In the genomic region with DNA sequence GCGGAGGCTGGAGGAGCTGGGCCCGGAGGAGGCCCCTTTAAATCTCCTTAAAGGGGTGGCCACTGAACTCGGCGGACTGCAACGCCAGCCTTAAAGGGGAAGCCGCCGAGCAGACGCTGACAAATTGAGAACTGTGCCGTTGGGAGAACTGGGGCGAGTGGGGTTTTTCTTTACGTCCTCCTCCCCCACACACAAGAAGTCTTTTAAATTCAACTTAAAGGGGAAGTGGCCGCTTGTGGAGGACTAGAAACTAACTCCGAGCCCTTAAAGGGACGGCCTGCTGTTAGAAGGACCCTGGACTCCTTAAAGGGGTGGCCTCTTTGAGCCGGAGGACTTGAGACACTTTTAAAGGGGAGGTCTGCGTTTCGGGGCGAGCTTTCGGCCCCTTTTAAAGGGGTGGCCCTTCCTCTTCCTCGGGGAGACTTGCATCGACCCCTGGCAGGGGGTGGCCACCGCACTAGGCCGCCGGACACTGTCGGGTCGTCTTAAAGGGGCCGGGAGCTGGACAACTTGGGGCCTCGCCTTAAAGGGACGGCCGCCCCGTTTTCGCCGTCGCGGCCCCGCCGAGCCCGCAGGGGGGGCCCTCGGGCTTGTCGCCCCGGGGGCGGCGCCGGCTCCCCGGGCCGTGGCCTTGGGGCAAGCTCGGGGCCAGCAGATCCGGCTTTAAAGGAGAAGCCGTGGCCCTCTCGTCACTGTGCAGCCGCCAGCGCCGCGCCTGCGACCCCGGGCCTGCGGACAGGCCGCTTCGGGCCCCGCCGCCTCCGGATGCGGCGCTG, we compare ENCODE assay signal across 8 cellular contexts. TPM values are rescaled to one million over a fixed set of nuclear protein-coding genes. Genes with fewer than 3 reads are reported as not detected.
DNase-seq lines count a peak whose midpoint lies in the region; ATAC-seq and TF ChIP-seq lines count a peak whose summit lies in the region.

No MANE protein-coding gene starts in this region.

- no peaks in the 10 kb centered on the region for H3K9me3 ChIP-seq in esophagus (ENCODE audit: control insufficient read depth in 2 of 2, insufficient read depth in 1 of 2, low read depth in 1 of 2, low read length in 1 of 2)
- H3K9me3 ChIP-seq in mononuclear cell (ENCODE audit: low read depth, low read length) = no peaks in the 10 kb centered on the region
- no peaks in the 10 kb centered on the region for H3K9me3 ChIP-seq in tibial artery

- H3K4me1 ChIP-seq in esophagus (ENCODE audit: control insufficient read depth in 2 of 2, insufficient read depth in 2 of 2, low read length in 1 of 2) (peaks cover 3 to 13% of the 10 kb centered on the region in 2 donors), mononuclear cell (ENCODE audit: insufficient read depth, low read length) (peaks cover 55% of the 10 kb centered on the region), tibial artery (peaks cover 0 to 51% (median 44%) of the 10 kb centered on the region in 4 donors)

- H3K4me3 ChIP-seq in esophagus (ENCODE audit: low read depth in 1 of 2, low read length in 2 of 2) (peak overlapping the region; percentile 83 to 92), mononuclear cell (ENCODE audit: low read length) (peak overlapping the region; percentile 93), tibial artery (peak overlapping the region; percentile 79 to 83)

- peak overlapping the region; percentile 95 for H3K27ac ChIP-seq in VCaP
- H3K27ac ChIP-seq in esophagus (ENCODE audit: low read depth in 2 of 2, low read length in 1 of 2) = peak overlapping the region; percentile 98 to 100
- H3K27ac ChIP-seq in tibial artery = peak overlapping the region; percentile 97 to 99

- peaks cover 42% of the 10 kb centered on the region for H3K4me1 Mint-ChIP-seq in CD14-positive monocyte

- H3K9me3 Mint-ChIP-seq in CD14-positive monocyte = peaks cover 0 to 2% (median 0%) of the 10 kb centered on the region in 7 donors

- peak; percentile 14 for TF ChIP-seq CTCF in CD14-positive monocyte (IDR thresholded peaks at IDR 0.05)
- TF ChIP-seq CTCF in VCaP (conservative IDR thresholded peaks at IDR 0.05) = no peak
- TF ChIP-seq CTCF in tibial artery (IDR thresholded peaks at IDR 0.05) = peak in 1 of 2 experiments; percentile 18

- H3K36me3 Mint-ChIP-seq in CD14-positive monocyte = peaks cover 59 to 63% of the 10 kb centered on the region in 2 donors

- peak; percentile 33 for ATAC-seq in GM18858 (IDR thresholded peaks at IDR 0.05; ENCODE audit: unreplicated experiment)
- ATAC-seq in HG03064 (IDR thresholded peaks at IDR 0.05; ENCODE audit: low read depth, unreplicated experiment) = peak; percentile 49

- DNase-seq in CD14-positive monocyte (ENCODE audit: low spot score) (no peak), NCI-H2081 (lab: John Stamatoyannopoulos, UW) (peak; percentile 80 to 85), tibial artery (peak; percentile 87 to 93)

- H3K27me3 ChIP-seq in esophagus (ENCODE audit: control insufficient read depth in 1 of 2, insufficient read depth in 2 of 2, low read length in 2 of 2) = no peaks in the 10 kb centered on the region
- H3K27me3 ChIP-seq in mononuclear cell (ENCODE audit: insufficient read depth, low read length) = no peaks in the 10 kb centered on the region
- H3K27me3 ChIP-seq in tibial artery = no peaks in the 10 kb centered on the region

- intact Hi-C loops in CD14-positive monocyte (cut with micrococcal nuclease) = loop anchor here (1.0 to 10.0 kb wide), 6 partner anchors 39 to 284 kb away; partner anchors contain the start of genes CFAP119 (in 1 of the 2), FBXL19 (in 1 of the 2), MYL11 (in 1 of the 2) and RNF40 (in 1 of the 2)
- intact Hi-C loops in tibial artery (cut with DNase I; ENCODE audit: low total_unique reads) = loop anchor here (2.0 kb wide), 1 partner anchor 40 kb away; the partner anchor contains the start of gene SRCAP

- H3K4me3 Mint-ChIP-seq in CD14-positive monocyte = peak overlapping the region; percentile 90 to 99

- H3K36me3 ChIP-seq in esophagus (ENCODE audit: control insufficient read depth in 2 of 2, insufficient read depth in 2 of 2, low read length in 1 of 2) (peaks cover 18 to 41% of the 10 kb centered on the region in 2 donors), tibial artery (peaks cover 40 to 60% (median 58%) of the 10 kb centered on the region in 3 donors)

- H3K27me3 Mint-ChIP-seq in CD14-positive monocyte (ENCODE audit: low read depth in 3 of 3) = peaks cover 0 to 1% (median 0%) of the 10 kb centered on the region in 3 donors

- 0% methylated on average over 63 to 64 of the region's 64 CpGs for WGBS in esophagus, 2 donors

- peak overlapping the region; percentile 100 for H3K27ac Mint-ChIP-seq in CD14-positive monocyte

RNA-seq across cellular contexts. Expression of gene FBRS, which starts 0.7 kb away (rescaled TPM):
- polyA plus RNA-seq in CD14-positive monocyte (1 to 10 TPM; 1.4 to 2.1 TPM), esophagus (10 to 100 TPM; 43.5 to 84.8 TPM)
- total RNA-seq in mononuclear cell = 100 TPM

RNA-seq across cellular contexts. Expression of gene PRR14, which starts 8.2 kb away (rescaled TPM):
- polyA plus RNA-seq in CD14-positive monocyte (10 to 100 TPM in 1 of 2 donors, 1 to 10 TPM in 1; 6.1 to 10.4 TPM), esophagus (10 to 100 TPM; 26.8 to 51.8 TPM)
- 20.8 TPM for total RNA-seq in mononuclear cell

RNA-seq across cellular contexts. Expression of gene SRCAP, which starts 40.1 kb away (rescaled TPM):
- 1 to 10 TPM; 3.0 to 6.3 TPM for polyA plus RNA-seq in CD14-positive monocyte
- polyA plus RNA-seq in esophagus = 10 to 100 TPM in 1 of 2 donors, 1 to 10 TPM in 1; 4.9 to 20.9 TPM
- 16.5 TPM for total RNA-seq in mononuclear cell

RNA-seq across cellular contexts. Expression of gene ZNF689, which starts 48.7 kb away (rescaled TPM):
- polyA plus RNA-seq in CD14-positive monocyte = 10 to 100 TPM in 1 of 2 donors, 1 to 10 TPM in 1; 8.0 to 11.2 TPM
- 1 to 10 TPM; 1.3 to 2.0 TPM for polyA plus RNA-seq in esophagus
- total RNA-seq in mononuclear cell = 14.9 TPM

Comparison
In these comparisons a context has a peak if more than half of its experiments do, and no peak if none do; other contexts are left out.
1. RNA of gene FBRS, which starts 0.7 kb away (polyA plus RNA-seq): 43.5 to 84.8 TPM in esophagus; 1.4 to 2.1 TPM in CD14-positive monocyte; every median in the first group is over 10 times any median in the second.
2. Peak in every context shown above with its lines, with median percentiles within 50 percentile points of each other: H3K27ac ChIP-seq and H3K4me3 ChIP-seq.